ENCODE assay signal across 11 cellular contexts in genomic region chr12:108640802-108641445, GRCh38. TPM values are rescaled to one million over a fixed set of nuclear protein-coding genes. Genes with fewer than 3 reads are reported as not detected.
DNase-seq lines count a peak whose midpoint lies in the region; ATAC-seq, FAIRE-seq and TF ChIP-seq lines count a peak whose summit lies in the region.
"Had no signal": no experiment of that assay in that cellular context is flagged by ENCODE, and none has a peak within 500 bp of the region (broad histone marks: within the 10 kb centered on the region; RNA-seq: fewer than 3 reads in every experiment).

No MANE protein-coding gene starts in this region.

- H3K9me3 ChIP-seq in K562 (replicated peaks; ENCODE audit: control insufficient read depth, insufficient read depth, low read depth, low read length), result no peaks in the 10 kb centered on the region

- no peak overlapping the region for H3K4me3 ChIP-seq in K562

- FAIRE-seq in K562 (lab: Jason Lieb, UNC), result peak; percentile 94

- intact Hi-C loops in Calu3 (cut with micrococcal nuclease; ENCODE audit: unreplicated experiment), result no loop called here
- intact Hi-C loops in K562 (cut with micrococcal nuclease), result loop anchor here (1.0 kb wide), 2 partner anchors 12 to 23 kb away; no protein-coding TSS in a partner anchor

- peak; percentile 77 for TF ChIP-seq EP300 in K562 (IDR thresholded peaks at IDR 0.05; ENCODE audit: low read length)

- peak overlapping the region; percentile 21 for H3K27ac Mint-ChIP-seq in Calu3 (ENCODE audit: unreplicated experiment)
- H3K27ac Mint-ChIP-seq in stimulated activated effector memory CD8-positive, alpha-beta T cell treated with anti-CD3 and anti-CD28 coated beads, Interleukin-12 subunit alpha, Interleukin-12 subunit beta, amount 100 ng/mL, for 72 hours, result no peak overlapping the region

- ATAC-seq in K562 (peak; percentile 84), GM21515 (IDR thresholded peaks at IDR 0.05; ENCODE audit: unreplicated experiment) (no peak), HG03378 (IDR thresholded peaks at IDR 0.05; ENCODE audit: unreplicated experiment) (no peak)
- no peak for ATAC-seq in stimulated activated effector memory CD8-positive, alpha-beta T cell treated with anti-CD3 and anti-CD28 coated beads, Interleukin-12 subunit alpha, Interleukin-12 subunit beta, amount 100 ng/mL, for 72 hours
- ATAC-seq: activated T-cell treated with anti-CD3 and anti-CD28 coated beads, Interleukin-2, amount 50 U/mL, for 4 hours had no signal

- peak overlapping the region; percentile 44 for H3K4me2 ChIP-seq in K562 (ENCODE audit: insufficient read depth, low read length)

- peak; percentile 23 to 52; a peak in 3 of 4 replicates for TF ChIP-seq RAD21 in K562 (CRISPR knock-in tag; conservative IDR thresholded peaks at IDR 0.05 in 1 of 2, IDR thresholded peaks at IDR 0.05 in 1 of 2)

- H3K27me3 ChIP-seq in K562 (ENCODE audit: control insufficient read depth in 2 of 2, insufficient read depth in 2 of 2, low read length in 2 of 2), result no peaks in the 10 kb centered on the region

- H3K4me1 Mint-ChIP-seq in Calu3 (ENCODE audit: low read depth, unreplicated experiment), result peaks cover 35% of the 10 kb centered on the region
- H3K4me1 Mint-ChIP-seq in stimulated activated effector memory CD8-positive, alpha-beta T cell treated with anti-CD3 and anti-CD28 coated beads, Interleukin-12 subunit alpha, Interleukin-12 subunit beta, amount 100 ng/mL, for 72 hours, result peaks cover 23% of the 10 kb centered on the region

- in situ Hi-C loops in K562 (cut with MboI), result no loop called here

- H3K79me2 ChIP-seq in K562 (ENCODE audit: control insufficient read depth, insufficient read depth, low read length), result no peaks in the 10 kb centered on the region

- H3K27ac ChIP-seq in K562 (ENCODE audit: extremely low read depth, low read depth, low read length), result peak overlapping the region; percentile 61

- 24% methylated on average over 10 of the region's 10 CpGs for WGBS in K562 (ENCODE audit: insufficient coverage, low coverage, missing lambda C conversion rate)

- CTCF ChIA-PET in Calu3 (lab: Charles Lee) (interaction anchor here (0.7 to 1.5 kb wide), 3 partner anchors 15 to 79 kb away, joined by 3 to 4 read pairs (median 3); partner anchors contain the start of gene ISCU), K562 (lab: Yijun Ruan, JAX; ENCODE audit: low intra/inter-chr PET ratio) (interaction anchor here (0.7 kb wide), 2 partner anchors 161 to 310 kb away, joined by 3 to 4 read pairs; no protein-coding TSS in a partner anchor)

- H3K27me3 Mint-ChIP-seq in Calu3 (ENCODE audit: unreplicated experiment), result no peaks in the 10 kb centered on the region

- no TSS peak for BruUV-seq in Calu3 (replicated peaks; lab: Mats Ljungman, UMichigan)
- BruUV-seq in K562 (replicated peaks; lab: Mats Ljungman, UMichigan), result no TSS peak

- H3K36me3 Mint-ChIP-seq in Calu3 (ENCODE audit: insufficient read depth, unreplicated experiment), result peaks cover 53% of the 10 kb centered on the region
- peaks cover 12% of the 10 kb centered on the region for H3K36me3 Mint-ChIP-seq in stimulated activated effector memory CD8-positive, alpha-beta T cell treated with anti-CD3 and anti-CD28 coated beads, Interleukin-12 subunit alpha, Interleukin-12 subunit beta, amount 100 ng/mL, for 72 hours

- peaks cover 38% of the 10 kb centered on the region for H3K36me3 ChIP-seq in K562 (ENCODE audit: control insufficient read depth, insufficient read depth, low read length)

- no peak overlapping the region for H2AFZ ChIP-seq in K562 (ENCODE audit: low read depth, low read length)

- peak overlapping the region in 1 of 2 experiments; percentile 80; a peak in 1 of 4 replicates for H3K9ac ChIP-seq in K562 (ENCODE audit: insufficient read depth in 1 of 2, low read depth in 2 of 2, low read length in 2 of 2)

- H3K9me1 ChIP-seq in K562 (ENCODE audit: control insufficient read depth, insufficient read depth, low read length), result no peaks in the 10 kb centered on the region

- peak; percentile 33 for DNase-seq in Calu3
- DNase-seq in NCI-H187 (lab: John Stamatoyannopoulos, UW), result peak; percentile 76 to 88
- DNase-seq in K562 (ENCODE audit: extremely low read depth in 1 of 4, low spot score in 3 of 4), result peak; percentile 62 to 93 (median 74)
- DNase-seq in medulla oblongata (ENCODE audit: extremely low spot score), result peak; percentile 31
- DNase-seq in activated CD4-positive, CD25-positive, alpha-beta regulatory T cell (lab: John Stamatoyannopoulos, UW), result no peak
- no peak for DNase-seq in stimulated activated effector memory CD8-positive, alpha-beta T cell treated with anti-CD3 and anti-CD28 coated beads, Interleukin-12 subunit alpha, Interleukin-12 subunit beta, amount 100 ng/mL, for 72 hours (ENCODE audit: low spot score in 2 of 2)
- DNase-seq: activated T-cell treated with anti-CD3 and anti-CD28 coated beads, Interleukin-2, amount 50 U/mL, for 4 hours; midbrain; SHP77 treated with DMSO at 0.1 percent for 48 hours had no signal

- peaks cover 14 to 23% of the 10 kb centered on the region in 2 experiments for H3K4me1 ChIP-seq in K562 (replicated peaks in 1 of 2; ENCODE audit: control insufficient read depth in 2 of 2, insufficient read depth in 2 of 2, low read length in 2 of 2)

- H3K9me3 Mint-ChIP-seq in Calu3 (ENCODE audit: low read depth, unreplicated experiment), result no peaks in the 10 kb centered on the region
- no peaks in the 10 kb centered on the region for H3K9me3 Mint-ChIP-seq in stimulated activated effector memory CD8-positive, alpha-beta T cell treated with anti-CD3 and anti-CD28 coated beads, Interleukin-12 subunit alpha, Interleukin-12 subunit beta, amount 100 ng/mL, for 72 hours
- H3K9me3 Mint-ChIP-seq: activated T-cell treated with anti-CD3 and anti-CD28 coated beads, Interleukin-2, amount 50 U/mL, for 4 hours had no signal

- no peak overlapping the region for H3K4me3 Mint-ChIP-seq in Calu3 (ENCODE audit: low read depth, unreplicated experiment)
- H3K4me3 Mint-ChIP-seq in stimulated activated effector memory CD8-positive, alpha-beta T cell treated with anti-CD3 and anti-CD28 coated beads, Interleukin-12 subunit alpha, Interleukin-12 subunit beta, amount 100 ng/mL, for 72 hours, result no peak overlapping the region
- H3K4me3 Mint-ChIP-seq: activated T-cell treated with anti-CD3 and anti-CD28 coated beads, Interleukin-2, amount 50 U/mL, for 4 hours had no signal

- 0 out of 2 replicates have a peak, but pooled peaks have one; percentile 34 for TF ChIP-seq POLR2A in K562 (conservative IDR thresholded peaks at IDR 0.05)

- 0 out of 2 replicates have a peak, but pooled peaks cover 3% of the 10 kb centered on the region for H4K20me1 ChIP-seq in K562 (replicated peaks; ENCODE audit: control insufficient read depth, insufficient read depth, low read length)

- TF ChIP-seq CTCF in Calu3 (IDR thresholded peaks at IDR 0.05; ENCODE audit: unreplicated experiment) (no peak), K562 (IDR thresholded peaks at IDR 0.05 in 2 of 3, conservative IDR thresholded peaks at IDR 0.05 in 1 of 3; ENCODE audit: insufficient read depth in 2 of 3, low read depth in 1 of 3, low read length in 3 of 3) (peak in 2 of 3 experiments; percentile 21 to 33; a peak in 3 of 6 replicates)

- POLR2A ChIA-PET in K562 (lab: Yijun Ruan, JAX), result interaction anchor here (0.6 to 4.6 kb wide), 12 partner anchors 10 to 445 kb away, joined by 3 to 69 read pairs (median 4); no protein-coding TSS in a partner anchor

TF ChIP-seq in K562, 482 proteins besides CTCF, POLR2A, EP300 and RAD21 (continues in another document):
- peak; percentile 20; the same call in 1 of the 2 replicates for TF ChIP-seq RUNX1 (IDR thresholded peaks at IDR 0.05; ENCODE audit: low read depth)

RNA-seq across cellular contexts. Expression of gene SELPLG, which starts 7.2 kb away (rescaled TPM):
- total RNA-seq in Calu3 (2022) (0.54 and 0.76 TPM in 2 replicates), K562 (2014; rRNA removed) (1.7 and 3.4 TPM in 2 replicates), K562 (2014; rRNA removed; fragmentation: Illumina TruSeq; extraction: Trizol) (0.54 and 0.76 TPM in 2 replicates), K562 (2015; rRNA removed; fragmentation: Illumina TruSeq; extraction: Trizol) (10.2 TPM in 2 replicates), K562 (2021) (2.2 and 2.5 TPM in 2 replicates)
- 0.35 and 0.79 TPM in 2 replicates for total RNA-seq in K562 (2011; cell fraction: chromatin; rRNA removed; ENCODE audit: low replicate concordance)
- 1.1 and 1.5 TPM in 2 replicates for total RNA-seq in K562 (2011; cell fraction: nucleolus; rRNA removed)
- total RNA-seq in K562 (2011; cell fraction: nucleoplasm; rRNA removed), result 0.59 and 0.69 TPM in 2 replicates
- polyA plus RNA-seq in K562 (2011; rRNA removed) (1.4 and 1.6 TPM in 2 replicates), K562 (2014; fragmentation: Illumina TruSeq; extraction: Trizol) (3.3 and 3.9 TPM in 2 replicates), K562 (2014; fragmentation: Nextera tagmentation; extraction: Ambion mirVana) (under 1 TPM; 0.22 to 0.34 TPM), K562 (2014; rRNA removed) (1.2 and 2.8 TPM in 2 replicates)
- 1.9 and 6.8 TPM in 2 replicates for polyA plus RNA-seq in K562 (2011; cell fraction: cytosol; rRNA removed)
- 0.60 and 0.92 TPM in 2 replicates for polyA plus RNA-seq in K562 (2011; cell fraction: nucleus; rRNA removed)
- 9.4 and 9.9 TPM in 2 replicates for polyA plus RNA-seq in K562 (2012)
- polyA minus RNA-seq in K562 (2011; rRNA and poly(A)+ RNA removed), result 0.48 and 1.1 TPM in 2 replicates
- polyA minus RNA-seq in K562 (2011; cell fraction: cytosol; rRNA and poly(A)+ RNA removed), result 0.91 and 0.95 TPM in 2 replicates
- polyA minus RNA-seq in K562 (2011; cell fraction: nucleus; rRNA and poly(A)+ RNA removed), result 0.27 and 0.44 TPM in 2 replicates

RNA-seq across cellular contexts. Expression of gene TMEM119, which starts 43.0 kb away (rescaled TPM):
- total RNA-seq in Calu3 (2022), result not detected in 2 replicates
- total RNA-seq in K562 (2011; cell fraction: chromatin; rRNA removed; ENCODE audit: low replicate concordance), result not detected in 2 replicates
- not detected in 2 replicates for total RNA-seq in K562 (2011; cell fraction: nucleolus; rRNA removed)
- not detected in 2 replicates for total RNA-seq in K562 (2011; cell fraction: nucleoplasm; rRNA removed)
- total RNA-seq in K562 (2014; rRNA removed), result not detected in 2 replicates
- not detected in 2 replicates for total RNA-seq in K562 (2014; rRNA removed; fragmentation: Illumina TruSeq; extraction: Trizol)
- not detected in 2 replicates for total RNA-seq in K562 (2015; rRNA removed; fragmentation: Illumina TruSeq; extraction: Trizol)
- total RNA-seq in K562 (2021), result 0.18 TPM in 1 of 2 replicates, not detected in the other
- not detected in 2 replicates for polyA plus RNA-seq in K562 (2011; rRNA removed)
- polyA plus RNA-seq in K562 (2011; cell fraction: cytosol; rRNA removed), result 0.01 TPM in 1 of 2 replicates, not detected in the other
- polyA plus RNA-seq in K562 (2011; cell fraction: nucleus; rRNA removed), result not detected in 2 replicates
- 0.11 TPM in 1 of 2 replicates, not detected in the other for polyA plus RNA-seq in K562 (2012)
- polyA plus RNA-seq in K562 (2014; fragmentation: Illumina TruSeq; extraction: Trizol), result not detected in 2 replicates
- not detected for polyA plus RNA-seq in K562 (2014; fragmentation: Nextera tagmentation; extraction: Ambion mirVana)
- not detected in 2 replicates for polyA plus RNA-seq in K562 (2014; rRNA removed)
- polyA minus RNA-seq in K562 (2011; rRNA and poly(A)+ RNA removed), result not detected in 2 replicates
- not detected in 2 replicates for polyA minus RNA-seq in K562 (2011; cell fraction: cytosol; rRNA and poly(A)+ RNA removed)
- polyA minus RNA-seq in K562 (2011; cell fraction: nucleus; rRNA and poly(A)+ RNA removed), result not detected in 2 replicates

Comparison
In these comparisons a context has a peak if more than half of its experiments do, and no peak if none do; other contexts are left out.
1. DNase-seq: peak in Calu3 (single experiment), NCI-H187 (2 of 2), K562 (4 of 4) and medulla oblongata (single experiment); none in activated CD4-positive, CD25-positive, alpha-beta regulatory T cell (0 of 4) and stimulated activated effector memory CD8-positive, alpha-beta T cell treated with anti-CD3 and anti-CD28 coated beads, Interleukin-12 subunit alpha, Interleukin-12 subunit beta, amount 100 ng/mL, for 72 hours (0 of 2).